In the genomic region with DNA sequence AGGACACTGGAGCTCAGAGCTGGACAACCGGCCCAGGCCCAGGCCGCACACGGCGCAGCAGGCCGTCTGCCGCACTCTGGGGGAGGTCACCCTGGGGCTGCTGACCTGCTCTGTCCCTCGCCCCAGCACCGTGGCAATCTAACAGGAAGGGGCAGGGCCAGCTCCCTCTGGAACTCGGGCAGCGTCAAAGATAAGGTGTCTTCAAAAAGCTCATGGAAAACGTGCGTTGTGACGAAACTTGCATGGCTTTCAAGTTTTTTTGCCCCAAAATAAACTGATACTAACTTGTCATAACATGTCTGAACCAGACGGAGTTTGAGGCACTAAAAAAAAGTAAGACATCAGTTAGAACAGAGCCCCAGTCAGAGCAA, we compare ENCODE assay signal across 1 cellular context.
TF ChIP-seq lines count a peak whose summit lies in the region.

No MANE protein-coding gene starts in this region.

TF ChIP-seq in K562, 482 proteins besides CTCF, POLR2A, EP300 and RAD21:
- TF ChIP-seq, protein P1, sequence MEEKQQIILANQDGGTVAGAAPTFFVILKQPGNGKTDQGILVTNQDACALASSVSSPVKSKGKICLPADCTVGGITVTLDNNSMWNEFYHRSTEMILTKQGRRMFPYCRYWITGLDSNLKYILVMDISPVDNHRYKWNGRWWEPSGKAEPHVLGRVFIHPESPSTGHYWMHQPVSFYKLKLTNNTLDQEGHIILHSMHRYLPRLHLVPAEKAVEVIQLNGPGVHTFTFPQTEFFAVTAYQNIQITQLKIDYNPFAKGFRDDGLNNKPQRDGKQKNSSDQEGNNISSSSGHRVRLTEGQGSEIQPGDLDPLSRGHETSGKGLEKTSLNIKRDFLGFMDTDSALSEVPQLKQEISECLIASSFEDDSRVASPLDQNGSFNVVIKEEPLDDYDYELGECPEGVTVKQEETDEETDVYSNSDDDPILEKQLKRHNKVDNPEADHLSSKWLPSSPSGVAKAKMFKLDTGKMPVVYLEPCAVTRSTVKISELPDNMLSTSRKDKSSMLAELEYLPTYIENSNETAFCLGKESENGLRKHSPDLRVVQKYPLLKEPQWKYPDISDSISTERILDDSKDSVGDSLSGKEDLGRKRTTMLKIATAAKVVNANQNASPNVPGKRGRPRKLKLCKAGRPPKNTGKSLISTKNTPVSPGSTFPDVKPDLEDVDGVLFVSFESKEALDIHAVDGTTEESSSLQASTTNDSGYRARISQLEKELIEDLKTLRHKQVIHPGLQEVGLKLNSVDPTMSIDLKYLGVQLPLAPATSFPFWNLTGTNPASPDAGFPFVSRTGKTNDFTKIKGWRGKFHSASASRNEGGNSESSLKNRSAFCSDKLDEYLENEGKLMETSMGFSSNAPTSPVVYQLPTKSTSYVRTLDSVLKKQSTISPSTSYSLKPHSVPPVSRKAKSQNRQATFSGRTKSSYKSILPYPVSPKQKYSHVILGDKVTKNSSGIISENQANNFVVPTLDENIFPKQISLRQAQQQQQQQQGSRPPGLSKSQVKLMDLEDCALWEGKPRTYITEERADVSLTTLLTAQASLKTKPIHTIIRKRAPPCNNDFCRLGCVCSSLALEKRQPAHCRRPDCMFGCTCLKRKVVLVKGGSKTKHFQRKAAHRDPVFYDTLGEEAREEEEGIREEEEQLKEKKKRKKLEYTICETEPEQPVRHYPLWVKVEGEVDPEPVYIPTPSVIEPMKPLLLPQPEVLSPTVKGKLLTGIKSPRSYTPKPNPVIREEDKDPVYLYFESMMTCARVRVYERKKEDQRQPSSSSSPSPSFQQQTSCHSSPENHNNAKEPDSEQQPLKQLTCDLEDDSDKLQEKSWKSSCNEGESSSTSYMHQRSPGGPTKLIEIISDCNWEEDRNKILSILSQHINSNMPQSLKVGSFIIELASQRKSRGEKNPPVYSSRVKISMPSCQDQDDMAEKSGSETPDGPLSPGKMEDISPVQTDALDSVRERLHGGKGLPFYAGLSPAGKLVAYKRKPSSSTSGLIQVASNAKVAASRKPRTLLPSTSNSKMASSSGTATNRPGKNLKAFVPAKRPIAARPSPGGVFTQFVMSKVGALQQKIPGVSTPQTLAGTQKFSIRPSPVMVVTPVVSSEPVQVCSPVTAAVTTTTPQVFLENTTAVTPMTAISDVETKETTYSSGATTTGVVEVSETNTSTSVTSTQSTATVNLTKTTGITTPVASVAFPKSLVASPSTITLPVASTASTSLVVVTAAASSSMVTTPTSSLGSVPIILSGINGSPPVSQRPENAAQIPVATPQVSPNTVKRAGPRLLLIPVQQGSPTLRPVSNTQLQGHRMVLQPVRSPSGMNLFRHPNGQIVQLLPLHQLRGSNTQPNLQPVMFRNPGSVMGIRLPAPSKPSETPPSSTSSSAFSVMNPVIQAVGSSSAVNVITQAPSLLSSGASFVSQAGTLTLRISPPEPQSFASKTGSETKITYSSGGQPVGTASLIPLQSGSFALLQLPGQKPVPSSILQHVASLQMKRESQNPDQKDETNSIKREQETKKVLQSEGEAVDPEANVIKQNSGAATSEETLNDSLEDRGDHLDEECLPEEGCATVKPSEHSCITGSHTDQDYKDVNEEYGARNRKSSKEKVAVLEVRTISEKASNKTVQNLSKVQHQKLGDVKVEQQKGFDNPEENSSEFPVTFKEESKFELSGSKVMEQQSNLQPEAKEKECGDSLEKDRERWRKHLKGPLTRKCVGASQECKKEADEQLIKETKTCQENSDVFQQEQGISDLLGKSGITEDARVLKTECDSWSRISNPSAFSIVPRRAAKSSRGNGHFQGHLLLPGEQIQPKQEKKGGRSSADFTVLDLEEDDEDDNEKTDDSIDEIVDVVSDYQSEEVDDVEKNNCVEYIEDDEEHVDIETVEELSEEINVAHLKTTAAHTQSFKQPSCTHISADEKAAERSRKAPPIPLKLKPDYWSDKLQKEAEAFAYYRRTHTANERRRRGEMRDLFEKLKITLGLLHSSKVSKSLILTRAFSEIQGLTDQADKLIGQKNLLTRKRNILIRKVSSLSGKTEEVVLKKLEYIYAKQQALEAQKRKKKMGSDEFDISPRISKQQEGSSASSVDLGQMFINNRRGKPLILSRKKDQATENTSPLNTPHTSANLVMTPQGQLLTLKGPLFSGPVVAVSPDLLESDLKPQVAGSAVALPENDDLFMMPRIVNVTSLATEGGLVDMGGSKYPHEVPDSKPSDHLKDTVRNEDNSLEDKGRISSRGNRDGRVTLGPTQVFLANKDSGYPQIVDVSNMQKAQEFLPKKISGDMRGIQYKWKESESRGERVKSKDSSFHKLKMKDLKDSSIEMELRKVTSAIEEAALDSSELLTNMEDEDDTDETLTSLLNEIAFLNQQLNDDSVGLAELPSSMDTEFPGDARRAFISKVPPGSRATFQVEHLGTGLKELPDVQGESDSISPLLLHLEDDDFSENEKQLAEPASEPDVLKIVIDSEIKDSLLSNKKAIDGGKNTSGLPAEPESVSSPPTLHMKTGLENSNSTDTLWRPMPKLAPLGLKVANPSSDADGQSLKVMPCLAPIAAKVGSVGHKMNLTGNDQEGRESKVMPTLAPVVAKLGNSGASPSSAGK (IDR thresholded peaks at IDR 0.05): peak; percentile 75; the same call in 1 of the 2 replicates
- no peak for TF ChIP-seq ZNF347 (CRISPR knock-in tag; IDR thresholded peaks at IDR 0.05; ENCODE audit: low read depth)
- no peak for TF ChIP-seq RBM17 (IDR thresholded peaks at IDR 0.05; ENCODE audit: borderline replicate concordance, low read depth, low read length)
- no peak for TF ChIP-seq ZHX1 (conservative IDR thresholded peaks at IDR 0.05; ENCODE audit: low read length)
- TF ChIP-seq ZNF175 (CRISPR knock-in tag; IDR thresholded peaks at IDR 0.05; ENCODE audit: low read depth): no peak
- no peak for TF ChIP-seq PHB (CRISPR knock-in tag; IDR thresholded peaks at IDR 0.05)
- TF ChIP-seq, protein P2, sequence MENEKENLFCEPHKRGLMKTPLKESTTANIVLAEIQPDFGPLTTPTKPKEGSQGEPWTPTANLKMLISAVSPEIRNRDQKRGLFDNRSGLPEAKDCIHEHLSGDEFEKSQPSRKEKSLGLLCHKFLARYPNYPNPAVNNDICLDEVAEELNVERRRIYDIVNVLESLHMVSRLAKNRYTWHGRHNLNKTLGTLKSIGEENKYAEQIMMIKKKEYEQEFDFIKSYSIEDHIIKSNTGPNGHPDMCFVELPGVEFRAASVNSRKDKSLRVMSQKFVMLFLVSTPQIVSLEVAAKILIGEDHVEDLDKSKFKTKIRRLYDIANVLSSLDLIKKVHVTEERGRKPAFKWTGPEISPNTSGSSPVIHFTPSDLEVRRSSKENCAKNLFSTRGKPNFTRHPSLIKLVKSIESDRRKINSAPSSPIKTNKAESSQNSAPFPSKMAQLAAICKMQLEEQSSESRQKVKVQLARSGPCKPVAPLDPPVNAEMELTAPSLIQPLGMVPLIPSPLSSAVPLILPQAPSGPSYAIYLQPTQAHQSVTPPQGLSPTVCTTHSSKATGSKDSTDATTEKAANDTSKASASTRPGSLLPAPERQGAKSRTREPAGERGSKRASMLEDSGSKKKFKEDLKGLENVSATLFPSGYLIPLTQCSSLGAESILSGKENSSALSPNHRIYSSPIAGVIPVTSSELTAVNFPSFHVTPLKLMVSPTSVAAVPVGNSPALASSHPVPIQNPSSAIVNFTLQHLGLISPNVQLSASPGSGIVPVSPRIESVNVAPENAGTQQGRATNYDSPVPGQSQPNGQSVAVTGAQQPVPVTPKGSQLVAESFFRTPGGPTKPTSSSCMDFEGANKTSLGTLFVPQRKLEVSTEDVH (IDR thresholded peaks at IDR 0.05; ENCODE audit: low read depth, partially characterized antibody): no peak
- peak; percentile 41; the same call in 1 of the 2 replicates for TF ChIP-seq L3MBTL2 (IDR thresholded peaks at IDR 0.05)
- no peak for TF ChIP-seq WHSC1 (IDR thresholded peaks at IDR 0.05; ENCODE audit: low read length)
- no peak for TF ChIP-seq ESRRB (CRISPR knock-in tag; IDR thresholded peaks at IDR 0.05; ENCODE audit: borderline replicate concordance)
- peak; percentile 43 for TF ChIP-seq ZFX (CRISPR knock-in tag; IDR thresholded peaks at IDR 0.05)
- TF ChIP-seq, protein P3, sequence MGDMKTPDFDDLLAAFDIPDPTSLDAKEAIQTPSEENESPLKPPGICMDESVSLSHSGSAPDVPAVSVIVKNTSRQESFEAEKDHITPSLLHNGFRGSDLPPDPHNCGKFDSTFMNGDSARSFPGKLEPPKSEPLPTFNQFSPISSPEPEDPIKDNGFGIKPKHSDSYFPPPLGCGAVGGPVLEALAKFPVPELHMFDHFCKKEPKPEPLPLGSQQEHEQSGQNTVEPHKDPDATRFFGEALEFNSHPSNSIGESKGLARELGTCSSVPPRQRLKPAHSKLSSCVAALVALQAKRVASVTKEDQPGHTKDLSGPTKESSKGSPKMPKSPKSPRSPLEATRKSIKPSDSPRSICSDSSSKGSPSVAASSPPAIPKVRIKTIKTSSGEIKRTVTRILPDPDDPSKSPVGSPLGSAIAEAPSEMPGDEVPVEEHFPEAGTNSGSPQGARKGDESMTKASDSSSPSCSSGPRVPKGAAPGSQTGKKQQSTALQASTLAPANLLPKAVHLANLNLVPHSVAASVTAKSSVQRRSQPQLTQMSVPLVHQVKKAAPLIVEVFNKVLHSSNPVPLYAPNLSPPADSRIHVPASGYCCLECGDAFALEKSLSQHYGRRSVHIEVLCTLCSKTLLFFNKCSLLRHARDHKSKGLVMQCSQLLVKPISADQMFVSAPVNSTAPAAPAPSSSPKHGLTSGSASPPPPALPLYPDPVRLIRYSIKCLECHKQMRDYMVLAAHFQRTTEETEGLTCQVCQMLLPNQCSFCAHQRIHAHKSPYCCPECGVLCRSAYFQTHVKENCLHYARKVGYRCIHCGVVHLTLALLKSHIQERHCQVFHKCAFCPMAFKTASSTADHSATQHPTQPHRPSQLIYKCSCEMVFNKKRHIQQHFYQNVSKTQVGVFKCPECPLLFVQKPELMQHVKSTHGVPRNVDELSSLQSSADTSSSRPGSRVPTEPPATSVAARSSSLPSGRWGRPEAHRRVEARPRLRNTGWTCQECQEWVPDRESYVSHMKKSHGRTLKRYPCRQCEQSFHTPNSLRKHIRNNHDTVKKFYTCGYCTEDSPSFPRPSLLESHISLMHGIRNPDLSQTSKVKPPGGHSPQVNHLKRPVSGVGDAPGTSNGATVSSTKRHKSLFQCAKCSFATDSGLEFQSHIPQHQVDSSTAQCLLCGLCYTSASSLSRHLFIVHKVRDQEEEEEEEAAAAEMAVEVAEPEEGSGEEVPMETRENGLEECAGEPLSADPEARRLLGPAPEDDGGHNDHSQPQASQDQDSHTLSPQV (IDR thresholded peaks at IDR 0.05): peak; percentile 63; the same call in 1 of the 2 replicates
- TF ChIP-seq NELFE (IDR thresholded peaks at IDR 0.05; ENCODE audit: insufficient read depth, insufficient read length): no peak
- TF ChIP-seq SMARCB1 (IDR thresholded peaks at IDR 0.05; ENCODE audit: insufficient read length, low read depth): no peak
- TF ChIP-seq, protein P4, sequence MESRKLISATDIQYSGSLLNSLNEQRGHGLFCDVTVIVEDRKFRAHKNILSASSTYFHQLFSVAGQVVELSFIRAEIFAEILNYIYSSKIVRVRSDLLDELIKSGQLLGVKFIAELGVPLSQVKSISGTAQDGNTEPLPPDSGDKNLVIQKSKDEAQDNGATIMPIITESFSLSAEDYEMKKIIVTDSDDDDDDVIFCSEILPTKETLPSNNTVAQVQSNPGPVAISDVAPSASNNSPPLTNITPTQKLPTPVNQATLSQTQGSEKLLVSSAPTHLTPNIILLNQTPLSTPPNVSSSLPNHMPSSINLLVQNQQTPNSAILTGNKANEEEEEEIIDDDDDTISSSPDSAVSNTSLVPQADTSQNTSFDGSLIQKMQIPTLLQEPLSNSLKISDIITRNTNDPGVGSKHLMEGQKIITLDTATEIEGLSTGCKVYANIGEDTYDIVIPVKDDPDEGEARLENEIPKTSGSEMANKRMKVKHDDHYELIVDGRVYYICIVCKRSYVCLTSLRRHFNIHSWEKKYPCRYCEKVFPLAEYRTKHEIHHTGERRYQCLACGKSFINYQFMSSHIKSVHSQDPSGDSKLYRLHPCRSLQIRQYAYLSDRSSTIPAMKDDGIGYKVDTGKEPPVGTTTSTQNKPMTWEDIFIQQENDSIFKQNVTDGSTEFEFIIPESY (CRISPR knock-in tag; IDR thresholded peaks at IDR 0.05): peak; percentile 81
- TF ChIP-seq GABPA (tag; conservative IDR thresholded peaks at IDR 0.05; ENCODE audit: low read depth): peak; percentile 55
- no peak for TF ChIP-seq NCOA1 (IDR thresholded peaks at IDR 0.05; ENCODE audit: low read depth)
- no peak for TF ChIP-seq GTF2A2 (tag; IDR thresholded peaks at IDR 0.05)
- no peak for TF ChIP-seq ZKSCAN3 (CRISPR knock-in tag; IDR thresholded peaks at IDR 0.05)
- no peak for TF ChIP-seq NR2C1 (IDR thresholded peaks at IDR 0.05)
- TF ChIP-seq NR2C1 (tag; IDR thresholded peaks at IDR 0.05): peak; percentile 30; the same call in 1 of the 2 replicates
- no peak for TF ChIP-seq ATF1 (CRISPR knock-in tag; IDR thresholded peaks at IDR 0.05)
- peak; percentile 31 for TF ChIP-seq ATF1 (tag; IDR thresholded peaks at IDR 0.05)
- TF ChIP-seq POLR2G (IDR thresholded peaks at IDR 0.05; ENCODE audit: low read depth, low read length): peak; percentile 52; the same call in 1 of the 2 replicates
